In the genomic region with DNA sequence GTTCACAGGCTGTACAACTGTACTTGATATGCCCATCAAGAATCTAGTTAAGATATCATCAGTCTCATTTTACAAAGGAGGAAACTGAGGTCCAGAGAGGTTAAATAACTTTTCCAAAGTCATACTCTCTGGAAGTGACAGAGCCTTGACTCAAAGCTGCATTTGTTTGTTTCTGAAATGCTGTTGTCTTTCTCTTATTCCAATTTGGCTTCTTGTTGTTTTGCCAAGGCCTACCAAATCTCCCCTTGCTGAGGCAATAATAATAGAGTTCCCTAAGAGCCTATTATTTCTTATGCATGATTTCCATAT, we compare ENCODE assay signal across 18 cellular contexts.
"Had no signal": no experiment of that assay in that cellular context is flagged by ENCODE, and none has a peak within 500 bp of the region (broad histone marks: within the 10 kb centered on the region; RNA-seq: fewer than 3 reads in every experiment).

No MANE protein-coding gene starts in this region.

- H3K9me3 ChIP-seq: lower lobe of right lung, psoas muscle had no signal

- FAIRE-seq: kidney had no signal

- H3K79me2 ChIP-seq: hepatocyte had no signal

- H3K27ac Mint-ChIP-seq: dendritic cell treated with granulocyte-macrophage colony-stimulating factor and Interleukin-4, amounts not matched to agents 40 ng/mL and 50 ng/mL, for 4 days; naive thymus-derived CD4-positive, alpha-beta T cell had no signal

- H3K4me3 ChIP-seq: hepatocyte, left ventricle myocardium inferior, lower lobe of right lung, psoas muscle, skin epidermis had no signal

- H3K4me1 ChIP-seq: left ventricle myocardium inferior, lower lobe of right lung, psoas muscle had no signal

- H3K4me3 Mint-ChIP-seq: dendritic cell treated with granulocyte-macrophage colony-stimulating factor and Interleukin-4, amounts not matched to agents 40 ng/mL and 50 ng/mL, for 4 days; naive thymus-derived CD4-positive, alpha-beta T cell; nephron progenitor cell had no signal

- H3K36me3 ChIP-seq: left ventricle myocardium inferior, lower lobe of right lung had no signal

- H2AFZ ChIP-seq: hepatocyte had no signal

- H3K27me3 Mint-ChIP-seq: naive thymus-derived CD4-positive, alpha-beta T cell had no signal

- DNase-seq: foreskin melanocyte; head of caudate nucleus; kidney; left cardiac atrium; left ventricle myocardium inferior; lower lobe of right lung; mesenchymal stem cell; naive thymus-derived CD4-positive, alpha-beta T cell; nephron progenitor cell; psoas muscle; retina; stimulated activated CD4-positive, alpha-beta T cell treated with anti-CD3 and anti-CD28 coated beads, Interleukin-2, amount 100 ng/mL, for 24 hours; stimulated activated CD4-positive, alpha-beta T cell treated with anti-CD3 and anti-CD28 coated beads, Interleukin-4, amount 100 ng/mL, for 4 hours; stimulated activated naive CD4-positive, alpha-beta T cell treated with Interleukin-2 at 50 U/mL for 16 hours had no signal

- ATAC-seq: left cardiac atrium; lower lobe of right lung; naive thymus-derived CD4-positive, alpha-beta T cell; psoas muscle; sciatic nerve had no signal

- H3K27me3 ChIP-seq: hepatocyte had no signal

- H3K4me2 ChIP-seq: hepatocyte had no signal

- H3K27ac ChIP-seq: hepatocyte, left ventricle myocardium inferior, lower lobe of right lung, psoas muscle, skin epidermis had no signal
